In the genomic region with DNA sequence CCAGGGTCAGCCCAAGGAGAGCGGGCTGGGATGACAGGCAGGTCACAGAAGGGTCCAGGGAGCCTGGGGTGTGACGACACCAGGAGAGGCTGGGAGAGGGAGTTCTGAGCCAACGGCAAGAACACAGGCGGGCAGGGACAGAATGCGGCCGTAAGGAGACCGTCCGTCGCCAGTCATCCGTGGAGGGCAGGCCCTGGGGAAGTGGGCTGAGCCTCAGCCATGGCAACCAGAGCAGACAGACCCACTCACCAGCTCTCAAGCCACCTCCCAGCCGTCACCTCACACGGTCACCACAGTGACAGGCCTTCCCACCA, we compare ENCODE assay signal across 25 cellular contexts. TPM values are rescaled to one million over a fixed set of nuclear protein-coding genes. Genes with fewer than 3 reads are reported as not detected.
"Had no signal": no experiment of that assay in that cellular context is flagged by ENCODE, and none has a peak within 500 bp of the region (broad histone marks: within the 10 kb centered on the region; RNA-seq: fewer than 3 reads in every experiment).

No MANE protein-coding gene starts in this region.

- H3K27me3 Mint-ChIP-seq: activated naive CD8-positive, alpha-beta T cell treated with anti-CD3 and anti-CD28 coated beads, Interleukin-2, amount 10 ng/mL, durations not matched to agents 7 days and 5 days; dendritic cell treated with granulocyte-macrophage colony-stimulating factor and Interleukin-4, amounts not matched to agents 40 ng/mL and 50 ng/mL, for 4 days; stimulated activated naive CD8-positive, alpha-beta T cell treated with anti-CD3 and anti-CD28 coated beads, Interleukin-15, Interleukin-2, amounts not matched to agents 100 ng/mL and 50 ng/mL, for 24 hours had no signal

- H3K4me3 Mint-ChIP-seq: activated naive CD8-positive, alpha-beta T cell treated with anti-CD3 and anti-CD28 coated beads, Interleukin-2, amount 10 ng/mL, durations not matched to agents 7 days and 5 days; activated T-cell treated with anti-CD3 and anti-CD28 coated beads, Interleukin-2, amount 50 U/mL, for 4 hours; dendritic cell treated with granulocyte-macrophage colony-stimulating factor and Interleukin-4, amounts not matched to agents 40 ng/mL and 50 ng/mL, for 4 days; neural progenitor cell; stimulated activated naive CD8-positive, alpha-beta T cell treated with anti-CD3 and anti-CD28 coated beads, Interleukin-15, Interleukin-2, amounts not matched to agents 100 ng/mL and 50 ng/mL, for 24 hours had no signal

- H3K4me1 ChIP-seq: lower lobe of right lung, neural progenitor cell, prostate gland had no signal

- H3K9me3 Mint-ChIP-seq: activated naive CD8-positive, alpha-beta T cell treated with anti-CD3 and anti-CD28 coated beads, Interleukin-2, amount 10 ng/mL, durations not matched to agents 7 days and 5 days; activated T-cell treated with anti-CD3 and anti-CD28 coated beads, Interleukin-2, amount 50 U/mL, for 4 hours; dendritic cell treated with granulocyte-macrophage colony-stimulating factor and Interleukin-4, amounts not matched to agents 40 ng/mL and 50 ng/mL, for 4 days; neural progenitor cell; stimulated activated naive CD8-positive, alpha-beta T cell treated with anti-CD3 and anti-CD28 coated beads, Interleukin-15, Interleukin-2, amounts not matched to agents 100 ng/mL and 50 ng/mL, for 24 hours had no signal

- DNase-seq: activated CD4-positive, alpha-beta T cell treated with anti-CD3 and anti-CD28 coated beads for 1 hour; activated naive CD4-positive, alpha-beta T cell treated with Interleukin-2 at 50 U/mL for 16 hours; activated naive CD8-positive, alpha-beta T cell treated with anti-CD3 and anti-CD28 coated beads, Interleukin-2, amount 10 ng/mL, durations not matched to agents 7 days and 5 days; activated T-cell treated with anti-CD3 and anti-CD28 coated beads, Interleukin-2, amount 50 U/mL, for 4 hours; amygdala; caudate nucleus; effector CD4-positive, alpha-beta T cell; erythroblast; foreskin fibroblast; heart right ventricle; left colon; lower lobe of right lung; mesendoderm; stimulated activated CD4-positive, alpha-beta T cell treated with anti-CD3 and anti-CD28 coated beads, Interleukin-12 subunit alpha, Interleukin-12 subunit beta, amount 100 ng/mL, for 4 hours; stimulated activated CD4-positive, alpha-beta T cell treated with anti-CD3 and anti-CD28 coated beads, Interleukin-4, amount 100 ng/mL, for 4 hours; T-helper 1 cell; T-helper 9 cell; transverse colon had no signal

- H3K4me1 Mint-ChIP-seq: neural progenitor cell had no signal

- H3K9me3 ChIP-seq: heart right ventricle, lower lobe of right lung, mucosa of descending colon, prostate gland, right atrium auricular region, transverse colon had no signal

- H3K4me3 ChIP-seq: heart right ventricle, lower lobe of right lung, mucosa of descending colon, neural progenitor cell, prostate gland, right atrium auricular region, transverse colon had no signal

- H3K27ac ChIP-seq: heart right ventricle, lower lobe of right lung, neural progenitor cell, prostate gland, right atrium auricular region, transverse colon had no signal

- H3K36me3 ChIP-seq: neural progenitor cell had no signal

- H3K27ac Mint-ChIP-seq: activated naive CD8-positive, alpha-beta T cell treated with anti-CD3 and anti-CD28 coated beads, Interleukin-2, amount 10 ng/mL, durations not matched to agents 7 days and 5 days; dendritic cell treated with granulocyte-macrophage colony-stimulating factor and Interleukin-4, amounts not matched to agents 40 ng/mL and 50 ng/mL, for 4 days; neural progenitor cell; stimulated activated naive CD8-positive, alpha-beta T cell treated with anti-CD3 and anti-CD28 coated beads, Interleukin-15, Interleukin-2, amounts not matched to agents 100 ng/mL and 50 ng/mL, for 24 hours had no signal

- H3K27me3 ChIP-seq: heart right ventricle, neural progenitor cell, right atrium auricular region, transverse colon had no signal

- ATAC-seq: activated T-cell treated with anti-CD3 and anti-CD28 coated beads, Interleukin-2, amount 50 U/mL, for 4 hours; heart right ventricle; left colon; lower lobe of right lung; mucosa of descending colon had no signal

RNA-seq across cellular contexts. Expression of gene PTPRH, which starts 22.9 kb away (rescaled TPM):
- total RNA-seq: activated naive CD8-positive, alpha-beta T cell treated with anti-CD3 and anti-CD28 coated beads, Interleukin-2, amount 10 ng/mL, durations not matched to agents 7 days and 5 days; osteocyte had no signal
